Comparison of ENCODE assay signal across 21 cellular contexts in genomic region chr13:98984983-98985382, GRCh38.
"Had no signal": no experiment of that assay in that cellular context is flagged by ENCODE, and none has a peak within 500 bp of the region (broad histone marks: within the 10 kb centered on the region; RNA-seq: fewer than 3 reads in every experiment).

No MANE protein-coding gene starts in this region.

- H3K9me3 ChIP-seq: gastroesophageal sphincter, upper lobe of left lung had no signal

- H3K27me3 ChIP-seq: gastroesophageal sphincter, upper lobe of left lung had no signal

- H3K4me3 Mint-ChIP-seq: activated naive CD4-positive, alpha-beta T cell treated with anti-CD3 and anti-CD28 coated beads for 36 hours; activated T-cell treated with anti-CD3 and anti-CD28 coated beads, Interleukin-2, amount 50 U/mL, for 4 hours; endodermal cell; memory B cell; nephron progenitor cell; stimulated activated naive B cell treated with anti-CD40 and anti-IgM and Interleukin-4, amounts not matched to agents 10 μg/mL and 1 μg/mL and 100 μg/mL, for 72 hours had no signal

- H3K4me3 ChIP-seq: gastroesophageal sphincter, upper lobe of left lung had no signal

- ATAC-seq: activated T-cell treated with anti-CD3 and anti-CD28 coated beads, Interleukin-2, amount 50 U/mL, for 4 hours; gastroesophageal sphincter; left colon had no signal

- H3K36me3 ChIP-seq: gastroesophageal sphincter, upper lobe of left lung had no signal

- H3K9me3 Mint-ChIP-seq: activated naive CD4-positive, alpha-beta T cell treated with anti-CD3 and anti-CD28 coated beads for 36 hours; activated T-cell treated with anti-CD3 and anti-CD28 coated beads, Interleukin-2, amount 50 U/mL, for 4 hours; endodermal cell; memory B cell; nephron progenitor cell had no signal

- H3K27ac Mint-ChIP-seq: activated naive CD4-positive, alpha-beta T cell treated with anti-CD3 and anti-CD28 coated beads for 36 hours; endodermal cell; memory B cell; nephron progenitor cell; stimulated activated naive B cell treated with anti-CD40 and anti-IgM and Interleukin-4, amounts not matched to agents 10 μg/mL and 1 μg/mL and 100 μg/mL, for 72 hours had no signal

- DNase-seq: activated CD4-positive, alpha-beta T cell treated with anti-CD3 and anti-CD28 coated beads for 4 hours; activated CD4-positive, alpha-beta T cell treated with anti-CD3 and anti-CD28 coated beads, Interleukin-2, amount 50 U/mL, for 48 hours; activated CD4-positive, CD25-positive, alpha-beta regulatory T cell; activated CD8-positive, alpha-beta memory T cell treated with anti-CD3 and anti-CD28 coated beads, Interleukin-2, amount 50 U/mL, for 48 hours; activated naive CD4-positive, alpha-beta T cell treated with anti-CD3 and anti-CD28 coated beads for 36 hours; activated T-cell treated with anti-CD3 and anti-CD28 coated beads, Interleukin-2, amount 50 U/mL, for 4 hours; cortex of kidney; endodermal cell; head of caudate nucleus; hypothalamus; left colon; nephron progenitor cell; nucleus accumbens; posterior cingulate gyrus; small intestine; stimulated activated naive B cell treated with anti-CD40 and anti-IgM and Interleukin-4, amounts not matched to agents 10 μg/mL and 1 μg/mL and 100 μg/mL, for 72 hours; T-helper 1 cell; T-helper 9 cell; upper lobe of left lung had no signal

- H3K27me3 Mint-ChIP-seq: memory B cell; stimulated activated naive B cell treated with anti-CD40 and anti-IgM and Interleukin-4, amounts not matched to agents 10 μg/mL and 1 μg/mL and 100 μg/mL, for 72 hours had no signal

- H3K36me3 Mint-ChIP-seq: stimulated activated naive B cell treated with anti-CD40 and anti-IgM and Interleukin-4, amounts not matched to agents 10 μg/mL and 1 μg/mL and 100 μg/mL, for 72 hours had no signal
